ENCODE assay signal across 18 cellular contexts in genomic region chr2:136718273-136718672, GRCh38.
"Had no signal": no experiment of that assay in that cellular context is flagged by ENCODE, and none has a peak within 500 bp of the region (broad histone marks: within the 10 kb centered on the region; RNA-seq: fewer than 3 reads in every experiment).

No MANE protein-coding gene starts in this region.

- DNase-seq: activated CD4-positive, alpha-beta memory T cell treated with anti-CD3 and anti-CD28 coated beads for 36 hours; activated CD4-positive, alpha-beta T cell treated with anti-CD3 and anti-CD28 coated beads, Interleukin-2, amount 10 ng/mL, durations not matched to agents 24 days and 14 days; activated CD4-positive, CD25-positive, alpha-beta regulatory T cell treated with anti-CD3 and anti-CD28 coated beads, Interleukin-2, amount 50 U/mL, for 72 hours; activated CD8-positive, alpha-beta memory T cell treated with anti-CD3 and anti-CD28 coated beads, Interleukin-2, amount 50 U/mL, for 48 hours; activated gamma-delta T cell; activated naive CD4-positive, alpha-beta T cell treated with anti-CD3 and anti-CD28 coated beads, Interleukin-2, amount 10 ng/mL, durations not matched to agents 7 days and 5 days; activated naive CD8-positive, alpha-beta T cell treated with anti-CD3 and anti-CD28 coated beads, Interleukin-2, amount 10 ng/mL, durations not matched to agents 7 days and 5 days; activated T-cell treated with anti-CD3 and anti-CD28 coated beads, Interleukin-2, amount 50 U/mL, for 24 hours; dorsolateral prefrontal cortex; effector memory CD4-positive, alpha-beta T cell; gastrocnemius medialis; glutamatergic neuron; left cardiac atrium; left ventricle myocardium superior; right lobe of liver; stimulated activated CD4-positive, alpha-beta T cell treated with anti-CD3 and anti-CD28 coated beads, Interleukin-2, amount 100 ng/mL, for 48 hours; stimulated activated naive CD4-positive, alpha-beta T cell treated with Interleukin-2 at 50 U/mL for 16 hours; T-helper 9 cell had no signal

- ATAC-seq: gastrocnemius medialis, left cardiac atrium, left ventricle myocardium superior, right lobe of liver had no signal
